ENCODE assay signal across 32 cellular contexts in genomic region chr13:113159701-113160100, GRCh38. TPM values are rescaled to one million over a fixed set of nuclear protein-coding genes. Genes with fewer than 3 reads are reported as not detected.
"Had no signal": no experiment of that assay in that cellular context is flagged by ENCODE, and none has a peak within 500 bp of the region (broad histone marks: within the 10 kb centered on the region; RNA-seq: fewer than 3 reads in every experiment).

No MANE protein-coding gene starts in this region.

- H3K36me3 Mint-ChIP-seq: immature natural killer cell had no signal

- H3K4me1 ChIP-seq: tibial nerve had no signal

- H3K27me3 Mint-ChIP-seq: effector memory CD8-positive, alpha-beta T cell had no signal

- H3K36me3 ChIP-seq: brain microvascular endothelial cell, left lung, spleen, tibial nerve had no signal

- ATAC-seq: activated CD4-positive, CD25-positive, alpha-beta regulatory T cell treated with anti-CD3 and anti-CD28 coated beads, Interleukin-2, amount 50 U/mL, for 24 hours; effector memory CD8-positive, alpha-beta T cell; esophagus mucosa; left lung; right cardiac atrium had no signal

- H3K4me3 ChIP-seq: coronary artery, dorsolateral prefrontal cortex, left lung, lung, spleen, tibial nerve had no signal

- H3K27ac Mint-ChIP-seq: activated naive CD4-positive, alpha-beta T cell treated with anti-CD3 and anti-CD28 coated beads for 36 hours; effector memory CD8-positive, alpha-beta T cell; nephron progenitor cell had no signal

- H3K27ac ChIP-seq: brain microvascular endothelial cell, coronary artery, dorsolateral prefrontal cortex, left lung, spleen, tibial nerve, VCaP had no signal

- FAIRE-seq: astrocyte had no signal

- H3K27me3 ChIP-seq: brain microvascular endothelial cell had no signal

- H3K4me3 Mint-ChIP-seq: activated naive CD4-positive, alpha-beta T cell treated with anti-CD3 and anti-CD28 coated beads for 36 hours; effector memory CD8-positive, alpha-beta T cell; naive B cell; nephron progenitor cell had no signal

- H3K9me3 ChIP-seq: left lung, tibial nerve had no signal

- H3K9me3 Mint-ChIP-seq: immature natural killer cell had no signal

- DNase-seq: activated CD4-positive, alpha-beta T cell treated with anti-CD3 and anti-CD28 coated beads for 48 hours; activated CD4-positive, alpha-beta T cell treated with anti-CD3 and anti-CD28 coated beads, Interleukin-2, amount 50 U/mL, for 48 hours; activated CD8-positive, alpha-beta memory T cell treated with anti-CD3 and anti-CD28 coated beads for 24 hours; activated effector memory CD4-positive, alpha-beta T cell treated with anti-CD3 and anti-CD28 coated beads, Interleukin-2, amount 50 U/mL, for 16 hours; activated naive CD4-positive, alpha-beta T cell treated with anti-CD3 and anti-CD28 coated beads for 36 hours; amniotic stem cell; brain microvascular endothelial cell; effector memory CD8-positive, alpha-beta T cell; foreskin fibroblast; hypothalamus; immature natural killer cell; left lung; naive B cell; nephron progenitor cell; nucleus accumbens; right cardiac atrium; spleen; stimulated activated naive CD4-positive, alpha-beta T cell treated with Interleukin-2 at 50 U/mL for 16 hours; T-helper 1 cell had no signal

RNA-seq across cellular contexts. Expression of gene PROZ, which starts 1.3 kb away (rescaled TPM):
- total RNA-seq: activated naive CD4-positive, alpha-beta T cell treated with anti-CD3 and anti-CD28 coated beads for 36 hours; astrocyte; cardiac septum; cerebellum; esophagus mucosa; kidney epithelial cell; left lung; lung; spleen; temporal lobe; tibial nerve; ureter had no signal
- polyA plus RNA-seq: immature natural killer cell, lung had no signal

RNA-seq across cellular contexts. Expression of gene F10, which starts 37.1 kb away (rescaled TPM):
- total RNA-seq: activated naive CD4-positive, alpha-beta T cell treated with anti-CD3 and anti-CD28 coated beads for 36 hours had no signal
- polyA plus RNA-seq: immature natural killer cell had no signal

RNA-seq across cellular contexts. Expression of gene F7, which starts 54.1 kb away (rescaled TPM):
- total RNA-seq: astrocyte, esophagus mucosa, left lung, spleen, tibial nerve, ureter had no signal
- polyA plus RNA-seq: right cardiac atrium had no signal
